Comparison of ENCODE assay signal across 24 cellular contexts in the genomic region with DNA sequence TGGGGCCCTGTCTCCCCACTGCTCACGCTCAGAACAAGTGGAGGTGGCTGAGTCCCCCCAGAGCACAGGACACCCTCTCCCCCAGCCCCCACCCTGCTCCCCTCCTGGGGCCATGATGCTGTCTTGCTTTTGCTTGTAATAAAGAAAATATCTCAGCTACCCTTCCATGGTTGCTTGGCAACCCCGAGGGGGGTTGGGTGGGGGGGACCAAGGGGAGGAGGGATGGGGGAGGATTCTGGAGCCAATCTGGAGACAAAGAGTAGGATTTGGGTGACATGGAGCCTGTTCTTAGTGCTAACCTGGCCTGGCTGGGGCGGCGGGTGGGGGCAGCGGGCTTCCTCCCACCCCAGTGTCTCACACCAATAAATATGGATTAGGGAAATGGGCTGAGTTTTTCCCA.
"Had no signal": no experiment of that assay in that cellular context is flagged by ENCODE, and none has a peak within 500 bp of the region (broad histone marks: within the 10 kb centered on the region; RNA-seq: fewer than 3 reads in every experiment).

No MANE protein-coding gene starts in this region.

- ATAC-seq: body of pancreas; gastrocnemius medialis; left lung; natural killer cell; psoas muscle; stimulated activated naive B cell treated with anti-CD40 and anti-IgM and Interleukin-4, amounts not matched to agents 10 μg/mL and 1 μg/mL and 100 μg/mL, for 72 hours had no signal

- DNase-seq: activated CD4-positive, alpha-beta T cell treated with anti-CD3 and anti-CD28 coated beads for 4 hours; activated CD4-positive, alpha-beta T cell treated with anti-CD3 and anti-CD28 coated beads, Interleukin-2, amount 50 U/mL, for 4 hours; activated effector memory CD4-positive, alpha-beta T cell treated with Interleukin-2 at 50 U/mL for 16 hours; activated naive CD4-positive, alpha-beta T cell treated with Interleukin-2 at 50 U/mL for 16 hours; activated T-cell treated with anti-CD3 and anti-CD28 coated beads for 4 hours; aorta; body of pancreas; effector CD8-positive, alpha-beta T cell; gastrocnemius medialis; hippocampal formation; kidney glomerular epithelial cell; left lung; lower lobe of right lung; mesendoderm; natural killer cell; ovary; psoas muscle; stimulated activated CD4-positive, alpha-beta T cell treated with anti-CD3 and anti-CD28 coated beads, Interleukin-1b, Interleukin-23, amount 100 ng/mL, for 48 hours; stimulated activated naive B cell treated with anti-CD40 and anti-IgM and Interleukin-4, amounts not matched to agents 10 μg/mL and 1 μg/mL and 100 μg/mL, for 72 hours; stomach had no signal

- H3K36me3 ChIP-seq: gastrocnemius medialis, left lung, lower lobe of right lung, ovary, stomach, suprapubic skin, tibial nerve had no signal

- H3K4me3 ChIP-seq: body of pancreas, gastrocnemius medialis, left lung, lower lobe of right lung, ovary, psoas muscle, smooth muscle cell, stomach, suprapubic skin, tibial nerve had no signal

- H3K27me3 ChIP-seq: body of pancreas, ovary, suprapubic skin had no signal

- H3K4me1 ChIP-seq: body of pancreas, gastrocnemius medialis, left lung, lower lobe of right lung, psoas muscle, suprapubic skin had no signal

- H3K9me3 ChIP-seq: body of pancreas, gastrocnemius medialis, left lung, lower lobe of right lung, ovary, psoas muscle, stomach, suprapubic skin, tibial nerve had no signal

- H3K27ac ChIP-seq: body of pancreas, gastrocnemius medialis, left lung, lower lobe of right lung, ovary, psoas muscle, stomach, suprapubic skin, tibial nerve, VCaP had no signal

- H3K4me2 ChIP-seq: smooth muscle cell had no signal
